ENCODE assay signal across 8 cellular contexts in the genomic region with DNA sequence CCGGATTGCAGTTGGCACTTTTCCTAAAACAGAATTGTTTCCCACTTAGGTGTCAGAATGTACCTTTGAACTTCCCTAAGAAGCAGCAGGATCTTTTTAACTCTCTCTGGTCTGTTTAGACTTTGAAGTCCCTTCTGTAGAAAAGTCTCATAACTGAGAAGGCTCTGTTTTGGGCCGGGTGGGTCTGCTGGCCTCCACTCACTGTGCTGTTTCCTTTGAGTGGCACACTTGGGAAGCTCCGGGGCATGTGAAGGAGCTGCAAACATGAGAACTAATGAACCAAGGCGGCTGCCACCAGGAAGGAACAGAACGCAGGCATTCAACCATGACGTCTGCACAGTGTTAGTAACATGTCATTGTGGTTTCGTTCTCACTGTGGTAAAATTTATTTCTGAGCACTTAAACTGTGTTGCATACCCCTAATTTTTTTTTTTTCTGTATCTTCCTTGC. TPM values are rescaled to one million over a fixed set of nuclear protein-coding genes. Genes with fewer than 3 reads are reported as not detected.
A peak's percentile ranks its signal among the peaks of the same experiment; 100 is the strongest.
DNase-seq lines count a peak whose midpoint lies in the region; ATAC-seq and TF ChIP-seq lines count a peak whose summit lies in the region.

No MANE protein-coding gene starts in this region.

- ATAC-seq in GM21529 (IDR thresholded peaks at IDR 0.05; ENCODE audit: unreplicated experiment) (peak; percentile 80), upper lobe of left lung (ENCODE audit: low FRiP score in 2 of 2) (peak in 1 of 2 donors; percentile 42), aorta (ENCODE audit: low FRiP score) (no peak)

- DNase-seq in AG10803 (ENCODE audit: low read depth) = peak; percentile 23
- peak; percentile 94 to 97 for DNase-seq in NCI-H526 (lab: John Stamatoyannopoulos, UW)
- peak; percentile 50 for DNase-seq in activated T-helper 1 cell treated with Interleukin-2 at 50 U/mL for 16 hours (ENCODE audit: low read depth)
- DNase-seq in upper lobe of left lung = peak in 1 of 2 donors; percentile 75
- DNase-seq in H7 = no peak
- no peak for DNase-seq in aorta

- peak overlapping the region in 1 of 2 donors; percentile 56 for H3K9ac ChIP-seq in mucosa of rectum (ENCODE audit: low read depth in 1 of 2, low read length in 2 of 2)

- peaks cover 15 to 29% of the 10 kb centered on the region in 2 donors for H3K4me1 ChIP-seq in mucosa of rectum (ENCODE audit: control insufficient read depth in 2 of 2, insufficient read depth in 2 of 2, low read length in 2 of 2)
- peaks cover 3 to 15% (median 5%) of the 10 kb centered on the region in 4 donors for H3K4me1 ChIP-seq in upper lobe of left lung
- no peaks in the 10 kb centered on the region for H3K4me1 ChIP-seq in aorta (ENCODE audit: control insufficient read depth in 1 of 2, insufficient read depth in 2 of 2, low read length in 2 of 2)

- no peak for TF ChIP-seq EP300 in upper lobe of left lung (IDR thresholded peaks at IDR 0.05)

- no peak for TF ChIP-seq CTCF in AG10803 (conservative IDR thresholded peaks at IDR 0.05; ENCODE audit: low read length)
- no peak for TF ChIP-seq CTCF in upper lobe of left lung (IDR thresholded peaks at IDR 0.05)

- H3K27ac ChIP-seq in mucosa of rectum (ENCODE audit: low read depth in 2 of 2, low read length in 2 of 2) = peak overlapping the region; percentile 66 to 75
- peak overlapping the region; percentile 35 to 56 (median 43) for H3K27ac ChIP-seq in upper lobe of left lung
- no peak overlapping the region for H3K27ac ChIP-seq in aorta (ENCODE audit: low read depth in 1 of 2, low read length in 2 of 2)

- H3K27me3 ChIP-seq in mucosa of rectum (ENCODE audit: control insufficient read depth in 2 of 2, insufficient read depth in 2 of 2, low read length in 2 of 2) (no peaks in the 10 kb centered on the region), upper lobe of left lung (no peaks in the 10 kb centered on the region), H7 (ENCODE audit: control insufficient read depth, insufficient read depth, low read length) (no peaks in the 10 kb centered on the region), aorta (ENCODE audit: control insufficient read depth in 1 of 2, insufficient read depth in 2 of 2, low read length in 1 of 2) (no peaks in the 10 kb centered on the region)

- H3K4me3 ChIP-seq in AG10803 (ENCODE audit: low read length) = no peak overlapping the region
- H3K4me3 ChIP-seq in mucosa of rectum (ENCODE audit: low read length in 2 of 2) = peak overlapping the region in 1 of 2 donors; percentile 17
- H3K4me3 ChIP-seq in upper lobe of left lung = no peak overlapping the region
- no peak overlapping the region for H3K4me3 ChIP-seq in H7 (ENCODE audit: insufficient read depth, low read depth, low read length)
- H3K4me3 ChIP-seq in aorta (ENCODE audit: low read length in 2 of 2) = no peak overlapping the region

- WGBS in upper lobe of left lung, 2 donors = 38 to 59% methylated on average over 7 of the region's 7 CpGs
- WGBS in aorta, 2 donors = 59 to 65% methylated on average over 7 of the region's 7 CpGs

- peak in 1 of 4 donors; percentile 55 for TF ChIP-seq POLR2A in upper lobe of left lung (IDR thresholded peaks at IDR 0.05)

- intact Hi-C loops in aorta (cut with DNase I) = no loop called here

- H3K36me3 ChIP-seq in mucosa of rectum (ENCODE audit: control insufficient read depth in 2 of 2, insufficient read depth in 2 of 2, low read length in 2 of 2) (peaks cover 2% of the 10 kb centered on the region in 2 donors), upper lobe of left lung (peaks cover 0 to 5% (median 3%) of the 10 kb centered on the region in 4 donors), H7 (replicated peaks; ENCODE audit: control insufficient read depth, insufficient read depth, low read length) (no peaks in the 10 kb centered on the region; the same call in 1 of the 2 replicates), aorta (ENCODE audit: control insufficient read depth in 1 of 2, insufficient read depth in 2 of 2, low read length in 1 of 2) (no peaks in the 10 kb centered on the region)

- no peaks in the 10 kb centered on the region for H3K9me3 ChIP-seq in mucosa of rectum (ENCODE audit: control insufficient read depth in 2 of 2, low read length in 2 of 2)
- H3K9me3 ChIP-seq in upper lobe of left lung = no peaks in the 10 kb centered on the region
- no peaks in the 10 kb centered on the region for H3K9me3 ChIP-seq in aorta (ENCODE audit: control insufficient read depth, low read length)

RNA-seq across cellular contexts. Expression of gene NCMAP, which starts 19.5 kb away (rescaled TPM):
- total RNA-seq in upper lobe of left lung (10 to 100 TPM in 1 of 6 donors, 1 to 10 TPM in 5; 3.3 to 12.8 (median 7.3) TPM), aorta (under 1 TPM; 0.62 to 0.81 TPM)
- total RNA-seq in H7 (2014; rRNA removed; shearing (Covaris generic)) = 0.10 and 0.11 TPM in 2 replicates
- polyA plus RNA-seq in aorta = under 1 TPM in 1 of 2 donors, not detected in 1; 0.25 TPM

RNA-seq across cellular contexts. Expression of gene RCAN3, which starts 33.8 kb away (rescaled TPM):
- 10 to 100 TPM; 13.6 to 35.5 (median 18.6) TPM for total RNA-seq in upper lobe of left lung
- total RNA-seq in H7 (2014; rRNA removed; shearing (Covaris generic)) = 29.3 and 31.7 TPM in 2 replicates
- 1 to 10 TPM; 3.8 to 4.8 TPM for total RNA-seq in aorta
- 1 to 10 TPM in 1 of 2 donors, under 1 TPM in 1; 0.84 to 2.4 TPM for polyA plus RNA-seq in aorta

Comparison
In these comparisons a context has a peak if more than half of its experiments do, and no peak if none do; other contexts are left out.
1. DNase-seq: peak in AG10803 (single experiment), NCI-H526 (2 of 2) and activated T-helper 1 cell treated with Interleukin-2 at 50 U/mL for 16 hours (single experiment); none in H7 (single experiment) and aorta (0 of 2).
2. H3K27ac ChIP-seq: peak in mucosa of rectum (2 of 2) and upper lobe of left lung (4 of 4); none in aorta (0 of 2).